In genomic region chr7:65613644-65614289, GRCh38 we compare ENCODE assay signal across 6 cellular contexts.
DNase-seq lines count a peak whose midpoint lies in the region; FAIRE-seq and TF ChIP-seq lines count a peak whose summit lies in the region.
"Not testable (repeated sequence)": the region's sequence is repeated elsewhere in the genome, so short reads cannot be mapped to it uniquely, and the experiment has no call there.

No MANE protein-coding gene starts in this region.

- not testable (repeated sequence) for H3K4me2 ChIP-seq in keratinocyte (ENCODE audit: control insufficient read depth, extremely low read depth, insufficient read depth, low read depth, low read length); mesendoderm (ENCODE audit: low read length)

- not testable (repeated sequence) for H2AFZ ChIP-seq in keratinocyte (ENCODE audit: control insufficient read depth, low read length)

- not testable (repeated sequence) for H3K9me1 ChIP-seq in keratinocyte (ENCODE audit: control insufficient read depth, extremely low read depth, insufficient read depth, low read length)

- not testable (repeated sequence) for DNase-seq in GM12891 (ENCODE audit: insufficient read length, low spot score); frontal cortex (ENCODE audit: low spot score in 2 of 2); keratinocyte (ENCODE audit: low read depth, low spot score); urothelium cell line (ENCODE audit: low spot score)
- DNase-seq in mesendoderm: peak; percentile 54

- not testable (repeated sequence) for H3K4me3 ChIP-seq in keratinocyte (ENCODE audit: control insufficient read depth in 2 of 3, extremely low read depth in 1 of 3, insufficient read depth in 2 of 3, low read depth in 1 of 3, low read length in 3 of 3); mesendoderm (ENCODE audit: low read length)

- H2BK120ac ChIP-seq in mesendoderm (ENCODE audit: low read depth, low read length): not testable (repeated sequence)

- not testable (repeated sequence) for H3K4ac ChIP-seq in mesendoderm (ENCODE audit: low read depth, low read length)

- TF ChIP-seq POLR2A in GM12891 (IDR thresholded peaks at IDR 0.05; ENCODE audit: low read depth, low read length): not testable (repeated sequence)

- peak overlapping the region; percentile 56; the same call in 1 of the 2 replicates for H3K27ac ChIP-seq in VCaP
- H3K27ac ChIP-seq in keratinocyte (ENCODE audit: control insufficient read depth, insufficient read depth, low read length); mesendoderm (ENCODE audit: low read depth, low read length): not testable (repeated sequence)

- H3K18ac ChIP-seq in mesendoderm (ENCODE audit: low read length): not testable (repeated sequence)

- not testable (repeated sequence) for H2AK5ac ChIP-seq in mesendoderm (ENCODE audit: low read length)

- H3K79me1 ChIP-seq in mesendoderm (ENCODE audit: low read length): not testable (repeated sequence)

- not testable (repeated sequence) for H3K27me3 ChIP-seq in keratinocyte (ENCODE audit: control insufficient read depth, extremely low read depth, insufficient read depth, low read length); mesendoderm (ENCODE audit: insufficient read depth, low read length, poor library complexity)

- H4K8ac ChIP-seq in mesendoderm (ENCODE audit: low read depth, low read length): not testable (repeated sequence)

- TF ChIP-seq CTCF in VCaP (conservative IDR thresholded peaks at IDR 0.05); keratinocyte (optimal IDR thresholded peaks at IDR 0.05 in 1 of 3, IDR thresholded peaks at IDR 0.05 in 1 of 3, conservative IDR thresholded peaks at IDR 0.05 in 1 of 3; ENCODE audit: extremely low read depth in 1 of 3, insufficient read depth in 2 of 3, low read length in 3 of 3): not testable (repeated sequence)

- H3K4me1 ChIP-seq in keratinocyte (ENCODE audit: control insufficient read depth, extremely low read depth, insufficient read depth, low read length); mesendoderm (ENCODE audit: control insufficient read depth, low read depth, low read length): not testable (repeated sequence)

- not testable (repeated sequence) for H2BK15ac ChIP-seq in mesendoderm (replicated peaks; ENCODE audit: low read depth)

- not testable (repeated sequence) for H2BK5ac ChIP-seq in mesendoderm (ENCODE audit: low read length)

- not testable (repeated sequence) for H3K9ac ChIP-seq in keratinocyte (ENCODE audit: control insufficient read depth, extremely low read depth, insufficient read depth, low read length); mesendoderm (ENCODE audit: low read length)

- no CpG with 5 or more reads among the region's 6 CpGs for WGBS in mesendoderm (ENCODE audit: extremely low coverage, insufficient coverage, low lambda C conversion rate)

- dilution Hi-C loops in keratinocyte (cut with MboI; ENCODE audit: extremely low pct_ligation_motif_present, low sequenced_read_pairs): not testable (repeated sequence)

- H4K20me1 ChIP-seq in keratinocyte (ENCODE audit: control insufficient read depth, extremely low read depth, insufficient read depth, low read length): not testable (repeated sequence)

- H3K79me2 ChIP-seq in keratinocyte (ENCODE audit: control insufficient read depth, insufficient read depth, low read length); mesendoderm (ENCODE audit: control insufficient read depth, insufficient read depth, low read length): not testable (repeated sequence)

- not testable (repeated sequence) for H3K36me3 ChIP-seq in keratinocyte (ENCODE audit: control insufficient read depth in 2 of 2, extremely low read depth in 1 of 2, insufficient read depth in 2 of 2, low read length in 2 of 2); mesendoderm (ENCODE audit: control insufficient read depth, insufficient read depth, low read length)

- H4K5ac ChIP-seq in mesendoderm (ENCODE audit: low read length): not testable (repeated sequence)

- not testable (repeated sequence) for H3K9me3 ChIP-seq in keratinocyte (ENCODE audit: control insufficient read depth, low read depth, low read length)

- not testable (repeated sequence) for H3K23ac ChIP-seq in mesendoderm (ENCODE audit: low read length)

- not testable (repeated sequence) for H3K56ac ChIP-seq in mesendoderm (ENCODE audit: low read length)

- FAIRE-seq in GM12891 (lab: Jason Lieb, UNC) (peak; percentile 40), frontal cortex (lab: Jason Lieb, UNC) (peak; percentile 69), keratinocyte (lab: Jason Lieb, UNC) (peak; percentile 49), urothelium cell line (lab: Jason Lieb, UNC) (peak; percentile 23)
